ENCODE assay signal across 25 cellular contexts in genomic region chr2:128241896-128242295, GRCh38.
"Had no signal": no experiment of that assay in that cellular context is flagged by ENCODE, and none has a peak within 500 bp of the region (broad histone marks: within the 10 kb centered on the region; RNA-seq: fewer than 3 reads in every experiment).

No MANE protein-coding gene starts in this region.

- H3K4me1 ChIP-seq: Peyer's patch had no signal

- DNase-seq: IMR-90, Karpas-422, KG1, MG63, NCI-H1092, NCI-H1105 treated with DMSO at 0.1 percent for 48 hours, NCI-H1417 treated with DMSO at 0.1 percent for 48 hours, NCI-H146, NCI-H1694 treated with DMSO at 0.1 percent for 48 hours, NCI-H1930, NCI-H2081, NCI-H2107, NCI-H226, NCI-H446, NCI-H510A, NCI-H524 treated with DMSO at 0.1 percent for 48 hours, NCI-H69, NCI-H774, OCI-M1, PC-9, Peyer's patch, Right ventricle myocardium superior, SIG-M5 had no signal

- H3K27me3 ChIP-seq: MG63, Peyer's patch, SJSA1 had no signal

- H2AFZ ChIP-seq: PC-9 had no signal

- H3K4me2 ChIP-seq: PC-9 had no signal

- H3K36me3 ChIP-seq: MG63, Peyer's patch, SJSA1 had no signal

- H3K4me3 ChIP-seq: MG63, PC-9, Peyer's patch, SJSA1, SK-N-MC had no signal

- H3K9me3 ChIP-seq: MG63, Peyer's patch, SJSA1 had no signal

- H3K27ac ChIP-seq: PC-9, Peyer's patch, SJSA1, SK-N-MC had no signal
